ENCODE assay signal across 8 cellular contexts in genomic region chr3:36944641-36945270, GRCh38. TPM values are rescaled to one million over a fixed set of nuclear protein-coding genes. Genes with fewer than 3 reads are reported as not detected.
DNase-seq lines count a peak whose midpoint lies in the region; ATAC-seq and TF ChIP-seq lines count a peak whose summit lies in the region.

TSS of gene TRANK1 (minus strand) at chr3:36945054. CDS start at chr3:36944809, 245 bp downstream.

- intact Hi-C loops in heart right ventricle (cut with DNase I): loop anchor here in 2 of 10 donors (5.0 kb wide), 1 partner anchor 37 kb away; no protein-coding TSS in a partner anchor

- TF ChIP-seq CTCF in heart right ventricle (IDR thresholded peaks at IDR 0.05): no peak
- no peak for TF ChIP-seq CTCF in progenitor cell of endocrine pancreas (IDR thresholded peaks at IDR 0.05; ENCODE audit: unreplicated experiment)
- no peak for TF ChIP-seq CTCF in type B pancreatic cell (conservative IDR thresholded peaks at IDR 0.05)

- H3K4me3 Mint-ChIP-seq in activated naive CD4-positive, alpha-beta T cell treated with anti-CD3 and anti-CD28 coated beads, Interleukin-2, amount 50 U/mL, for 24 hours: peak within 1 kb of the TSS; percentile 84
- peak within 1 kb of the TSS; percentile 77 for H3K4me3 Mint-ChIP-seq in progenitor cell of endocrine pancreas (ENCODE audit: low read depth)
- peak within 1 kb of the TSS; percentile 86 for H3K4me3 Mint-ChIP-seq in type B pancreatic cell

- H3K36me3 Mint-ChIP-seq in activated naive CD4-positive, alpha-beta T cell treated with anti-CD3 and anti-CD28 coated beads, Interleukin-2, amount 50 U/mL, for 24 hours: peaks cover 9% of the 10 kb centered on the region
- H3K36me3 Mint-ChIP-seq in progenitor cell of endocrine pancreas (ENCODE audit: insufficient read depth) (peaks cover 10% of the 10 kb centered on the region), type B pancreatic cell (no peaks in the 10 kb centered on the region)

- 1% methylated on average over 60 to 68 of the region's 68 CpGs for WGBS in heart right ventricle, 2 donors

- H3K27me3 ChIP-seq in heart right ventricle: no peaks in the 10 kb centered on the region

- H3K27me3 Mint-ChIP-seq in activated naive CD4-positive, alpha-beta T cell treated with anti-CD3 and anti-CD28 coated beads, Interleukin-2, amount 50 U/mL, for 24 hours: no peaks in the 10 kb centered on the region
- H3K27me3 Mint-ChIP-seq in progenitor cell of endocrine pancreas (peaks cover 13% of the 10 kb centered on the region), type B pancreatic cell (peaks cover 11% of the 10 kb centered on the region)

- H3K9me3 Mint-ChIP-seq in activated naive CD4-positive, alpha-beta T cell treated with anti-CD3 and anti-CD28 coated beads, Interleukin-2, amount 50 U/mL, for 24 hours: peaks cover 4% of the 10 kb centered on the region
- H3K9me3 Mint-ChIP-seq in progenitor cell of endocrine pancreas (ENCODE audit: low read depth) (peaks cover 14% of the 10 kb centered on the region), type B pancreatic cell (no peaks in the 10 kb centered on the region)

- peak within 1 kb of the TSS; percentile 61 to 96 (median 82) for H3K4me3 ChIP-seq in heart right ventricle

- H3K4me1 ChIP-seq in heart right ventricle: peaks cover 0 to 25% (median 14%) of the 10 kb centered on the region in 9 donors

- H3K36me3 ChIP-seq in heart right ventricle: no peaks in the 10 kb centered on the region

- peak within 1 kb of the TSS; percentile 40 to 90 (median 74) for H3K27ac ChIP-seq in heart right ventricle

- peaks cover 33% of the 10 kb centered on the region for H3K4me1 Mint-ChIP-seq in activated naive CD4-positive, alpha-beta T cell treated with anti-CD3 and anti-CD28 coated beads, Interleukin-2, amount 50 U/mL, for 24 hours
- H3K4me1 Mint-ChIP-seq in progenitor cell of endocrine pancreas (ENCODE audit: low read depth) (peaks cover 17% of the 10 kb centered on the region), type B pancreatic cell (ENCODE audit: unreplicated experiment) (peaks cover 18% of the 10 kb centered on the region)

- ATAC-seq in HG03045 (IDR thresholded peaks at IDR 0.05; ENCODE audit: unreplicated experiment) (peak; percentile 75), heart right ventricle (peak; percentile 59 to 82 (median 72))

- peak; percentile 67 for DNase-seq in DMS 273 (lab: John Stamatoyannopoulos, UW; ENCODE audit: unreplicated experiment)
- no peak for DNase-seq in DMS 273 treated with DMSO at 0.1 percent for 48 hours (lab: John Stamatoyannopoulos, UW)
- DNase-seq in RPMI7951 (ENCODE audit: low read depth): peak; percentile 26
- peak; percentile 49 to 65 for DNase-seq in heart right ventricle
- DNase-seq in progenitor cell of endocrine pancreas (ENCODE audit: low spot score, unreplicated experiment): no peak
- DNase-seq in type B pancreatic cell (ENCODE audit: extremely low spot score, unreplicated experiment): no peak

- H3K9me3 ChIP-seq in heart right ventricle: peaks cover 0 to 22% (median 12%) of the 10 kb centered on the region in 11 donors

- peak within 1 kb of the TSS; percentile 79 for H3K27ac Mint-ChIP-seq in activated naive CD4-positive, alpha-beta T cell treated with anti-CD3 and anti-CD28 coated beads, Interleukin-2, amount 50 U/mL, for 24 hours
- H3K27ac Mint-ChIP-seq in progenitor cell of endocrine pancreas: peak within 1 kb of the TSS; percentile 77
- H3K27ac Mint-ChIP-seq in type B pancreatic cell: peak within 1 kb of the TSS; percentile 70

RNA-seq across cellular contexts. Expression of gene TRANK1, which starts in this region (rescaled TPM):
- total RNA-seq in RPMI7951 (2014; rRNA removed; shearing (Covaris generic)): 14.0 and 15.3 TPM in 2 replicates
- total RNA-seq in heart right ventricle (10 to 100 TPM in 1 of 10 donors, 1 to 10 TPM in 9; 2.5 to 20.8 (median 5.3) TPM), progenitor cell of endocrine pancreas (16.4 and 17.1 TPM in 2 replicates), type B pancreatic cell (ENCODE audit: low replicate concordance) (8.6 and 18.0 TPM in 2 replicates)
- 1 to 10 TPM; 1.3 to 3.6 TPM for polyA plus RNA-seq in heart right ventricle

Comparison
In these comparisons a context has a peak if more than half of its experiments do, and no peak if none do; other contexts are left out.
1. DNase-seq: peak in DMS 273 (single experiment), RPMI7951 (single experiment) and heart right ventricle (2 of 2); none in DMS 273 treated with DMSO at 0.1 percent for 48 hours (single experiment), progenitor cell of endocrine pancreas (single experiment) and type B pancreatic cell (single experiment).
2. Peak in every context shown above with its lines, with median percentiles within 50 percentile points of each other: H3K27ac Mint-ChIP-seq and H3K4me3 Mint-ChIP-seq.